8 cellular contexts compared by ENCODE assay signal in genomic region chr1:11692899-11693590, GRCh38. TPM values are rescaled to one million over a fixed set of nuclear protein-coding genes. Genes with fewer than 3 reads are reported as not detected.
A peak's percentile ranks its signal among the peaks of the same experiment; 100 is the strongest.
DNase-seq lines count a peak whose midpoint lies in the region; ATAC-seq and TF ChIP-seq lines count a peak whose summit lies in the region.

No MANE protein-coding gene starts in this region.

- no peak for TF ChIP-seq RAD21 in Ishikawa (IDR thresholded peaks at IDR 0.05; ENCODE audit: low read depth)

- CTCF ChIA-PET in activated CD8-positive, alpha-beta T cell treated with anti-CD3 and anti-CD28 coated beads, Interleukin-2, amount 10 ng/mL, durations not matched to agents 7 days and 5 days (lab: Charles Lee), result interaction anchor here (0.7 to 1.4 kb wide), 4 partner anchors 11 to 28 kb away, joined by 3 to 8 read pairs (median 4); no protein-coding TSS in a partner anchor

- peaks cover 36% of the 10 kb centered on the region for H3K27me3 Mint-ChIP-seq in activated CD8-positive, alpha-beta T cell treated with anti-CD3 and anti-CD28 coated beads, Interleukin-2, amount 10 ng/mL, durations not matched to agents 7 days and 5 days (ENCODE audit: low read depth)

- H3K27ac Mint-ChIP-seq in activated CD8-positive, alpha-beta T cell treated with anti-CD3 and anti-CD28 coated beads, Interleukin-2, amount 10 ng/mL, durations not matched to agents 7 days and 5 days, result peak overlapping the region; percentile 91

- peak; percentile 97 for DNase-seq in AG08395 (ENCODE audit: low spot score)
- peak; percentile 74 for DNase-seq in activated CD8-positive, alpha-beta T cell treated with anti-CD3 and anti-CD28 coated beads, Interleukin-2, amount 10 ng/mL, durations not matched to agents 7 days and 5 days
- DNase-seq in fibroblast of the conjunctiva (ENCODE audit: low read depth), result peak; percentile 26
- peak; percentile 22 to 30 for DNase-seq in stimulated activated CD4-positive, alpha-beta T cell treated with anti-CD3 and anti-CD28 coated beads, Interleukin-2, amount 100 ng/mL, for 48 hours
- no peak for DNase-seq in COLO668 (lab: John Stamatoyannopoulos, UW; ENCODE audit: unreplicated experiment)

- peaks cover 45% of the 10 kb centered on the region for H3K4me1 Mint-ChIP-seq in activated CD8-positive, alpha-beta T cell treated with anti-CD3 and anti-CD28 coated beads, Interleukin-2, amount 10 ng/mL, durations not matched to agents 7 days and 5 days (ENCODE audit: low read depth)

- H3K36me3 Mint-ChIP-seq in activated CD8-positive, alpha-beta T cell treated with anti-CD3 and anti-CD28 coated beads, Interleukin-2, amount 10 ng/mL, durations not matched to agents 7 days and 5 days (ENCODE audit: low read depth), result peaks cover 1% of the 10 kb centered on the region

- peak; percentile 67 for ATAC-seq in activated CD8-positive, alpha-beta T cell treated with anti-CD3 and anti-CD28 coated beads, Interleukin-2, amount 10 ng/mL, durations not matched to agents 7 days and 5 days
- ATAC-seq in HG03196 (IDR thresholded peaks at IDR 0.05; ENCODE audit: unreplicated experiment) (no peak), GM21390 (IDR thresholded peaks at IDR 0.05; ENCODE audit: unreplicated experiment) (no peak)

- peak overlapping the region; percentile 71 for H3K4me3 Mint-ChIP-seq in activated CD8-positive, alpha-beta T cell treated with anti-CD3 and anti-CD28 coated beads, Interleukin-2, amount 10 ng/mL, durations not matched to agents 7 days and 5 days

- no peaks in the 10 kb centered on the region for H3K9me3 Mint-ChIP-seq in activated CD8-positive, alpha-beta T cell treated with anti-CD3 and anti-CD28 coated beads, Interleukin-2, amount 10 ng/mL, durations not matched to agents 7 days and 5 days (ENCODE audit: insufficient read depth)

- TF ChIP-seq EP300 in Ishikawa (IDR thresholded peaks at IDR 0.05; ENCODE audit: borderline replicate concordance), result no peak

- POLR2A ChIA-PET in activated CD8-positive, alpha-beta T cell treated with anti-CD3 and anti-CD28 coated beads, Interleukin-2, amount 10 ng/mL, durations not matched to agents 7 days and 5 days (lab: Charles Lee), result interaction anchor here (0.9 to 1.5 kb wide), 4 partner anchors 12 to 217 kb away, joined by 3 to 7 read pairs (median 5); partner anchors contain the start of genes FBXO6 and MAD2L2

TF ChIP-seq in Ishikawa, 13 proteins besides CTCF, POLR2A, EP300 and RAD21:
- TF ChIP-seq CREB1 (IDR thresholded peaks at IDR 0.05; ENCODE audit: low read depth) (no peak), NFIC (IDR thresholded peaks at IDR 0.05) (peak; percentile 42), TEAD4 (IDR thresholded peaks at IDR 0.05) (no peak), FOXM1 (IDR thresholded peaks at IDR 0.05; ENCODE audit: borderline replicate concordance, low read depth) (no peak), MAX (IDR thresholded peaks at IDR 0.05) (no peak), TAF1 (IDR thresholded peaks at IDR 0.05; ENCODE audit: low read depth) (no peak)
TF ChIP-seq in Ishikawa: peak in this region for 1.

RNA-seq across cellular contexts. Expression of gene DRAXIN, which starts 1.5 kb away (rescaled TPM):
- total RNA-seq in activated CD8-positive, alpha-beta T cell treated with anti-CD3 and anti-CD28 coated beads, Interleukin-2, amount 10 ng/mL, durations not matched to agents 7 days and 5 days, result 1 to 10 TPM; 7.1 to 7.7 TPM

RNA-seq across cellular contexts. Expression of gene MAD2L2, which starts 12.1 kb away (rescaled TPM):
- total RNA-seq in activated CD8-positive, alpha-beta T cell treated with anti-CD3 and anti-CD28 coated beads, Interleukin-2, amount 10 ng/mL, durations not matched to agents 7 days and 5 days, result 100 to 1,000 TPM; 127 to 129 TPM

RNA-seq across cellular contexts. Expression of gene FBXO6, which starts 29.0 kb away (rescaled TPM):
- 10 to 100 TPM; 61.6 to 62.2 TPM for total RNA-seq in activated CD8-positive, alpha-beta T cell treated with anti-CD3 and anti-CD28 coated beads, Interleukin-2, amount 10 ng/mL, durations not matched to agents 7 days and 5 days

RNA-seq across cellular contexts. Expression of gene FBXO44, which starts 38.4 kb away (rescaled TPM):
- 10 to 100 TPM; 39.7 to 42.3 TPM for total RNA-seq in activated CD8-positive, alpha-beta T cell treated with anti-CD3 and anti-CD28 coated beads, Interleukin-2, amount 10 ng/mL, durations not matched to agents 7 days and 5 days

RNA-seq across cellular contexts. Expression of gene FBXO2, which starts 38.8 kb away (rescaled TPM):
- 1 to 10 TPM; 5.6 to 6.0 TPM for total RNA-seq in activated CD8-positive, alpha-beta T cell treated with anti-CD3 and anti-CD28 coated beads, Interleukin-2, amount 10 ng/mL, durations not matched to agents 7 days and 5 days
